In the genomic region with DNA sequence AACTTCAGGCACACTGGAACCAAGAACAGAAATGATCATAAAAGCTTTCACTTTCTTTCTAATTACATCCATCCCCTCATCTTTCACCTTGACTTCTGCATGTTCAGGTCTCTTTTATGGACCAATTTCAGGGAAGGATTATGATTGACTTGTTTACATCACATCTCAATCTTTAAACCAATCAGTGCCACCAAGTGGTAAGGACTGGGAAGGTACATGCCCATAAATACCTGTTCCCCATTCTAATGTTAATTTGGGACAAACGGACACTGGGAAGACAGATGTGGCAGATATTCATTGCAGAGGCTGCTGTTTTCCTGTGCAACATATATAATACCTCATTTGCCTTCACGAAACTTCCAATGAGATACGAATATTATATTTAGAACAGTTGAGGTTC, we compare ENCODE assay signal across 18 cellular contexts.
DNase-seq lines count a peak whose midpoint lies in the region; ATAC-seq and TF ChIP-seq lines count a peak whose summit lies in the region.
"Had no signal": no experiment of that assay in that cellular context is flagged by ENCODE, and none has a peak within 500 bp of the region (broad histone marks: within the 10 kb centered on the region; RNA-seq: fewer than 3 reads in every experiment).

No MANE protein-coding gene starts in this region.

- no peaks in the 10 kb centered on the region for H3K9me2 ChIP-seq in OCI-LY7 (ENCODE audit: insufficient read depth, low read length)

- H3K4me1 ChIP-seq in OCI-LY7 (ENCODE audit: insufficient read depth, low read length, poor library complexity, severe bottlenecking) = no peaks in the 10 kb centered on the region
- H3K4me1 ChIP-seq: BLaER1, stomach had no signal

- BruUV-seq in OCI-LY7 (replicated peaks; lab: Mats Ljungman, UMichigan) = no TSS peak

- H3K36me3 ChIP-seq in H7 (replicated peaks; ENCODE audit: control insufficient read depth, insufficient read depth, low read length) (no peaks in the 10 kb centered on the region), OCI-LY7 (ENCODE audit: insufficient read depth, low read length) (no peaks in the 10 kb centered on the region), MG63 (no peaks in the 10 kb centered on the region)
- H3K36me3 ChIP-seq: BLaER1, stomach had no signal

- H3K27me3 ChIP-seq in H7 (ENCODE audit: control insufficient read depth, insufficient read depth, low read length) (peaks cover 2% of the 10 kb centered on the region), MG63 (no peaks in the 10 kb centered on the region)
- H3K27me3 ChIP-seq: BLaER1, hepatocyte, stomach had no signal

- CTCF ChIA-PET in OCI-LY7 (lab: Charles Lee; ENCODE audit: unreplicated experiment) = no interaction called here

- peak; percentile 22; the same call in 1 of the 2 replicates for TF ChIP-seq CTCF in AG10803 (conservative IDR thresholded peaks at IDR 0.05; ENCODE audit: low read length)
- peak; percentile 70 for TF ChIP-seq CTCF in OCI-LY7 (conservative IDR thresholded peaks at IDR 0.05; ENCODE audit: low read length)
- peak; percentile 43 for TF ChIP-seq CTCF in epithelial cell of proximal tubule (conservative IDR thresholded peaks at IDR 0.05; ENCODE audit: low read depth, low read length)

- POLR2A ChIA-PET in OCI-LY7 (lab: Charles Lee) = interaction anchor here (0.7 to 1.4 kb wide), 3 partner anchors 9 to 21 kb away, joined by 3 to 4 read pairs (median 3); no protein-coding TSS in a partner anchor

- H3K27ac ChIP-seq in OCI-LY7 (ENCODE audit: low read depth, low read length, poor library complexity, severe bottlenecking) = no peak overlapping the region
- H3K27ac ChIP-seq: BLaER1, hepatocyte, KMS-11, stomach had no signal

- no peak overlapping the region for H3K4me3 ChIP-seq in AG10803 (ENCODE audit: low read length)
- H3K4me3 ChIP-seq in H7 (ENCODE audit: insufficient read depth, low read depth, low read length) = no peak overlapping the region
- no peak overlapping the region for H3K4me3 ChIP-seq in OCI-LY7 (ENCODE audit: low read depth, low read length, poor library complexity, severe bottlenecking)
- H3K4me3 ChIP-seq in epithelial cell of proximal tubule (ENCODE audit: low read depth, low read length) = no peak overlapping the region
- no peak overlapping the region for H3K4me3 ChIP-seq in MG63
- H3K4me3 ChIP-seq: BLaER1, hepatocyte, stomach had no signal

- intact Hi-C loops in OCI-LY7 (cut with micrococcal nuclease; ENCODE audit: unreplicated experiment) = no loop called here

- DNase-seq in AG10803 (ENCODE audit: low read depth) (no peak), H7 (peak; percentile 2), OCI-LY7 (ENCODE audit: low spot score) (no peak), epithelial cell of proximal tubule (ENCODE audit: low read depth) (no peak), MG63 (no peak), hypothalamus (lab: John Stamatoyannopoulos, UW) (no peak), NCI-H2029 treated with DMSO at 0.1 percent for 48 hours (lab: John Stamatoyannopoulos, UW) (no peak)
- DNase-seq: activated gamma-delta T cell treated with Interleukin-2 at 50 U/mL for 16 hours; NCI-H2107; posterior cingulate gyrus; stimulated activated CD4-positive, alpha-beta T cell treated with anti-CD3 and anti-CD28 coated beads, Interleukin-15, amount 100 ng/mL, for 24 hours; stomach; SW 1271 had no signal

- no peak overlapping the region for H3K4me2 ChIP-seq in OCI-LY7 (ENCODE audit: low read length)
- H3K4me2 ChIP-seq: BLaER1, hepatocyte, KMS-11 had no signal

- H3K79me2 ChIP-seq in OCI-LY7 (ENCODE audit: insufficient read depth, low read depth, low read length) = no peaks in the 10 kb centered on the region
- H3K79me2 ChIP-seq: hepatocyte had no signal

- no peaks in the 10 kb centered on the region for H4K20me1 ChIP-seq in OCI-LY7 (ENCODE audit: insufficient read depth, low read length)
- H4K20me1 ChIP-seq: BLaER1 had no signal

- no peak for ATAC-seq in GM21529 (IDR thresholded peaks at IDR 0.05; ENCODE audit: unreplicated experiment)
- ATAC-seq: activated CD4-positive, CD25-positive, alpha-beta regulatory T cell treated with anti-CD3 and anti-CD28 coated beads, Interleukin-2, amount 50 U/mL, for 24 hours had no signal

- peaks cover 4% of the 10 kb centered on the region; the same call in 1 of the 2 replicates for H3K9me3 ChIP-seq in OCI-LY7 (ENCODE audit: low read length)
- no peaks in the 10 kb centered on the region for H3K9me3 ChIP-seq in MG63
- H3K9me3 ChIP-seq: BLaER1, stomach had no signal

- H2AFZ ChIP-seq in OCI-LY7 (ENCODE audit: low read length) = no peak overlapping the region
- H2AFZ ChIP-seq: hepatocyte had no signal
